In the genomic region with DNA sequence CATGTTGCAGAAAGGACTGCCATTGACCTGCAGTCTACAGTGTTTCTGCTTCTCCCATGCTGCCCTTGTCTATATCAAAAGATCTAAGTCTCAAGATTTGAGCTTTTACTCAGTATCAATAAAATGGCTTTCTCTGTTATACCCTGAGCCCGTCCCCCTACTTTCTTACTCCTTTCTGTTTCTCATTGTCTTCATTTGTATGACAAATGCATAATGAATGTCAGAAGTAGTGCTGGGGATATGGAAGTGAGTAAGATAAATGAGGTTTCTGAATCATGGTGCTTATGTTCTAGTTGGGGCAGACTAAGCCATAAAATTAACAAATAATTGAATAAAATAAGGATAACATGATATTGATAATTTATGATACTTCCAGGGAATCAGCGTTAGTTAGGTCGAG, we compare ENCODE assay signal across 1 cellular context.
TF ChIP-seq lines count a peak whose summit lies in the region.

No MANE protein-coding gene starts in this region.

TF ChIP-seq in GM23338, 12 proteins besides CTCF, POLR2A, EP300 and RAD21:
- TF ChIP-seq, protein P1, sequence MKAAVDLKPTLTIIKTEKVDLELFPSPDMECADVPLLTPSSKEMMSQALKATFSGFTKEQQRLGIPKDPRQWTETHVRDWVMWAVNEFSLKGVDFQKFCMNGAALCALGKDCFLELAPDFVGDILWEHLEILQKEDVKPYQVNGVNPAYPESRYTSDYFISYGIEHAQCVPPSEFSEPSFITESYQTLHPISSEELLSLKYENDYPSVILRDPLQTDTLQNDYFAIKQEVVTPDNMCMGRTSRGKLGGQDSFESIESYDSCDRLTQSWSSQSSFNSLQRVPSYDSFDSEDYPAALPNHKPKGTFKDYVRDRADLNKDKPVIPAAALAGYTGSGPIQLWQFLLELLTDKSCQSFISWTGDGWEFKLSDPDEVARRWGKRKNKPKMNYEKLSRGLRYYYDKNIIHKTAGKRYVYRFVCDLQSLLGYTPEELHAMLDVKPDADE (IDR thresholded peaks at IDR 0.05) = no peak
- TF ChIP-seq NANOG (IDR thresholded peaks at IDR 0.05; ENCODE audit: borderline replicate concordance) (no peak), STAT1 (IDR thresholded peaks at IDR 0.05; ENCODE audit: unreplicated experiment) (no peak), CREB1 (CRISPR knock-in tag; IDR thresholded peaks at IDR 0.05; ENCODE audit: low read depth) (no peak), JUNB (IDR thresholded peaks at IDR 0.05; ENCODE audit: unreplicated experiment) (no peak), POLR2AphosphoS5 (IDR thresholded peaks at IDR 0.05; ENCODE audit: low read depth) (no peak), EZH2phosphoT487 (IDR thresholded peaks at IDR 0.05; ENCODE audit: unreplicated experiment) (no peak), ZNF331 (CRISPR knock-in tag; IDR thresholded peaks at IDR 0.05; ENCODE audit: low read depth) (no peak), EZH2 (IDR thresholded peaks at IDR 0.05; ENCODE audit: low read depth, unreplicated experiment) (no peak), ZNF114 (CRISPR knock-in tag; IDR thresholded peaks at IDR 0.05) (no peak)
